Comparison of ENCODE assay signal across 8 cellular contexts in genomic region chr19:56403261-56403660, GRCh38. TPM values are rescaled to one million over a fixed set of nuclear protein-coding genes. Genes with fewer than 3 reads are reported as not detected.
DNase-seq lines count a peak whose midpoint lies in the region; FAIRE-seq and TF ChIP-seq lines count a peak whose summit lies in the region.

No MANE protein-coding gene starts in this region.

- H3K36me3 ChIP-seq in KOPT-K1 (ENCODE audit: insufficient read depth, low read length) (peaks cover 38% of the 10 kb centered on the region), bronchial epithelial cell (ENCODE audit: control insufficient read depth, insufficient read depth, low read length) (no peaks in the 10 kb centered on the region), muscle layer of duodenum (ENCODE audit: control insufficient read depth in 1 of 2, insufficient read depth in 2 of 2, low read length in 2 of 2) (peaks cover 16 to 43% of the 10 kb centered on the region in 2 donors)

- no peak for TF ChIP-seq CTCF in GM12864 (IDR thresholded peaks at IDR 0.05; ENCODE audit: low read depth, low read length, missing control alignments)
- no peak for TF ChIP-seq CTCF in bronchial epithelial cell (IDR thresholded peaks at IDR 0.05; ENCODE audit: insufficient read depth, low read length, severe bottlenecking)

- FAIRE-seq in bronchial epithelial cell (lab: Jason Lieb, UNC) = no peak

- peak overlapping the region; percentile 68 for H3K4me3 ChIP-seq in GM12864 (ENCODE audit: low read depth, low read length)
- H3K4me3 ChIP-seq in bronchial epithelial cell (ENCODE audit: low read depth, low read length) = peak overlapping the region; percentile 60
- peak overlapping the region; percentile 84 for H3K4me3 ChIP-seq in muscle layer of duodenum (ENCODE audit: low read depth in 1 of 2, low read length in 2 of 2)

- H3K27ac ChIP-seq in KOPT-K1 (ENCODE audit: low read depth, low read length, poor library complexity, severe bottlenecking) (peak overlapping the region; percentile 88), muscle layer of duodenum (ENCODE audit: low read length) (peak overlapping the region; percentile 83)

- H3K4me1 ChIP-seq in muscle layer of duodenum (ENCODE audit: control insufficient read depth in 1 of 2, insufficient read depth in 2 of 2, low read length in 2 of 2) = peaks cover 0 to 15% of the 10 kb centered on the region in 2 donors

- no peaks in the 10 kb centered on the region for H3K27me3 ChIP-seq in bronchial epithelial cell (ENCODE audit: control insufficient read depth, insufficient read depth, low read length)
- H3K27me3 ChIP-seq in muscle layer of duodenum (ENCODE audit: low read depth, low read length) = no peaks in the 10 kb centered on the region

- H3K9me3 ChIP-seq in KOPT-K1 (ENCODE audit: insufficient read depth, low read length, poor library complexity, severe bottlenecking) = peaks cover 58% of the 10 kb centered on the region
- H3K9me3 ChIP-seq in muscle layer of duodenum (ENCODE audit: control insufficient read depth in 1 of 2, low read length in 2 of 2) = peaks cover 24 to 44% of the 10 kb centered on the region in 2 donors

- DNase-seq in GM12864 (ENCODE audit: low read depth) = no peak
- no peak for DNase-seq in bronchial epithelial cell (ENCODE audit: low read depth)
- no peak for DNase-seq in NK-92 (lab: John Stamatoyannopoulos, UW; ENCODE audit: unreplicated experiment)
- no peak for DNase-seq in SW480 (ENCODE audit: low spot score)
- no peak for DNase-seq in NCI-H2196 (lab: John Stamatoyannopoulos, UW; ENCODE audit: unreplicated experiment)
- DNase-seq in mucosa of gallbladder (ENCODE audit: low spot score) = no peak

RNA-seq across cellular contexts. Expression of gene ZNF583, which starts 0.9 kb away (rescaled TPM):
- total RNA-seq in bronchial epithelial cell (2.9 and 3.4 TPM in 2 replicates), mucosa of gallbladder (6.7 TPM)

RNA-seq across cellular contexts. Expression of gene ZNF582, which starts 9.9 kb away (rescaled TPM):
- total RNA-seq in bronchial epithelial cell (1.1 and 2.4 TPM in 2 replicates), mucosa of gallbladder (8.3 TPM)
